9 cellular contexts compared by ENCODE assay signal in genomic region chr11:4626207-4627105, GRCh38. TPM values are rescaled to one million over a fixed set of nuclear protein-coding genes. Genes with fewer than 3 reads are reported as not detected.
DNase-seq lines count a peak whose midpoint lies in the region; ATAC-seq and TF ChIP-seq lines count a peak whose summit lies in the region.
"Had no signal": no experiment of that assay in that cellular context is flagged by ENCODE, and none has a peak within 500 bp of the region (broad histone marks: within the 10 kb centered on the region; RNA-seq: fewer than 3 reads in every experiment).

No MANE protein-coding gene starts in this region.

- TF ChIP-seq CTCF in brain microvascular endothelial cell (IDR thresholded peaks at IDR 0.05; ENCODE audit: low read depth, low read length, missing control alignments) = peak; percentile 74

- no peaks in the 10 kb centered on the region for H3K36me3 ChIP-seq in brain microvascular endothelial cell (replicated peaks)

- in situ Hi-C loops in brain microvascular endothelial cell (cut with HindIII; ENCODE audit: low pct_ligation_motif_present, low sequenced_read_pairs) = no loop called here

- ATAC-seq in GM21526 (IDR thresholded peaks at IDR 0.05; ENCODE audit: low FRiP score, unreplicated experiment) (peak; percentile 90), left lobe of liver (peak; percentile 87), GM21360 (IDR thresholded peaks at IDR 0.05; ENCODE audit: unreplicated experiment) (no peak)

- DNase-seq in COLO829 (ENCODE audit: low spot score) = peak; percentile 30
- DNase-seq in NCI-H1092 treated with DMSO at 0.1 percent for 48 hours (lab: John Stamatoyannopoulos, UW) = peak; percentile 84
- DNase-seq in SHP77 treated with DMSO at 0.1 percent for 48 hours (lab: John Stamatoyannopoulos, UW) = peak; percentile 91
- peak; percentile 81 for DNase-seq in brain microvascular endothelial cell
- DNase-seq in left lobe of liver (ENCODE audit: low spot score) = peak; percentile 53
- DNase-seq in stromal cell of bone marrow (ENCODE audit: low read depth) = peak; percentile 54

- H3K27ac ChIP-seq in brain microvascular endothelial cell = no peak overlapping the region
- H3K27ac ChIP-seq: skin epidermis had no signal

- H3K4me3 ChIP-seq in brain microvascular endothelial cell (ENCODE audit: low read depth, low read length) = no peak overlapping the region
- H3K4me3 ChIP-seq: skin epidermis had no signal

- H3K27me3 ChIP-seq in brain microvascular endothelial cell (replicated peaks) = no peaks in the 10 kb centered on the region

RNA-seq across cellular contexts. Expression of gene OR51D1, which starts 10.8 kb away (rescaled TPM):
- not detected for total RNA-seq in left lobe of liver

RNA-seq across cellular contexts. Expression of gene OR51E1, which starts 17.3 kb away (rescaled TPM):
- total RNA-seq in left lobe of liver = not detected

RNA-seq across cellular contexts. Expression of gene TRIM68, which starts 18.4 kb away (rescaled TPM):
- total RNA-seq in left lobe of liver = 4.5 TPM

RNA-seq across cellular contexts. Expression of gene OR52I1, which starts 32.6 kb away (rescaled TPM):
- not detected for total RNA-seq in left lobe of liver

RNA-seq across cellular contexts. Expression of gene OR52I2, which starts 44.9 kb away (rescaled TPM):
- total RNA-seq in left lobe of liver = not detected

Comparison
In these comparisons a context has a peak if more than half of its experiments do, and no peak if none do; other contexts are left out.
1. DNase-seq: peak in every context shown above with its lines; median percentile 91 in SHP77 treated with DMSO at 0.1 percent for 48 hours; 84 in NCI-H1092 treated with DMSO at 0.1 percent for 48 hours; 81 in brain microvascular endothelial cell; 54 in stromal cell of bone marrow; 53 in left lobe of liver; 30 in COLO829.